Comparison of ENCODE assay signal across 8 cellular contexts in the genomic region with DNA sequence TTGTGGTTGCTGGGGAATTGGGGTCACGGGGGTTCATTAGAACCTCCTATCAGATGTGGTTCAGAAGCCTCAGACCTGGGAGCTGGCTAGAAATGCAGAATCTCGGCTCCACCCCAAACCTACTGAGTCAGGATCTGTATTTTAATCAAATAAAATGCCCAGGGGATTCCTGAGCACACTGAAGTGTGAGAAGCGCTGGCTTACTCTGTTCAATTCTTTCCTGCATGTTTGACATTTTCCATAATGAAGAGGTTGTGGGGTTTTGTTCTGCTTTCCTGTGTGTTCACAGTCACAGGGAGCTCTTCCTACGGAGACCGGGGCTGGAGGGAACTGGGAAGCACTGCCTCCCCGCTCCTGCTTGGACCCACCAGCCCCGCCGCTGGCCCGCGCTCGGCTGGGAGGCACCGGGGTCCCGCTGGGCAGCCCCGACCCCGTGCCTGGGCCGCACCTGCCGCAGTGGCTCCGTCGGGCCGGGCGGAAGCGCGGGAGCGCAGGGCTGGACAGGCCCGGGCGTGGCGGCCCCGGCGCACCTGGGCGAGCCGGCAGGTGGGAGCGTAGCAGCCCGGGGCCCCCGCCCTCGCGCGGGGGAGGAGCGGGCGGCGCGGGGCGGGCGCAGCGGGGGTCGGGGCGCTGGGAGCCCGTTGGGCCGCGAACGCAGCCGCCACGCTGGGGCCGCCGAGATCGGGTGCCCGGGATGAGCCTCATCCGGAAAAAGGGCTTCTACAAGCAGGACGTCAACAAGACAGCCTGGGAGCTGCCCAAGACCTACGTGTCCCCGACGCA.
A peak's percentile ranks its signal among the peaks of the same experiment; 100 is the strongest.
DNase-seq lines count a peak whose midpoint lies in the region; ATAC-seq and TF ChIP-seq lines count a peak whose summit lies in the region.

A gene (plus strand): TSS at position 625 of the 783 bp plus-strand sequence. CDS start 70 bp downstream, at position 695.

- ATAC-seq in GM18861 (IDR thresholded peaks at IDR 0.05; ENCODE audit: unreplicated experiment): no peak

- H3K27me3 ChIP-seq in adipocyte (replicated peaks; ENCODE audit: control insufficient read depth, insufficient read depth, low read length): no peaks in the 10 kb centered on the region

- DNase-seq in GM12864 (ENCODE audit: low read depth) (no peak), NCI-H345 treated with DMSO at 0.1 percent for 48 hours (lab: John Stamatoyannopoulos, UW; ENCODE audit: unreplicated experiment) (peak; percentile 23), adipocyte (ENCODE audit: low read depth) (peak; percentile 28), iris pigment epithelial cell (ENCODE audit: low read depth) (peak; percentile 62), D341Med (ENCODE audit: low spot score) (no peak), NCI-H226 (no peak)
- DNase-seq in stimulated activated CD4-positive, alpha-beta T cell treated with anti-CD3 and anti-CD28 coated beads, Interleukin-15, amount 100 ng/mL, for 24 hours: peak; percentile 55

- H3K36me3 ChIP-seq in adipocyte (ENCODE audit: control insufficient read depth, insufficient read depth, low read length, severe bottlenecking): no peaks in the 10 kb centered on the region

- H3K9me3 ChIP-seq in adipocyte (ENCODE audit: control insufficient read depth, low read length): no peaks in the 10 kb centered on the region

- peak within 1 kb of the TSS; percentile 84 for H3K9ac ChIP-seq in adipocyte (ENCODE audit: low read length)

- TF ChIP-seq CTCF in GM12864 (IDR thresholded peaks at IDR 0.05; ENCODE audit: low read depth, low read length, missing control alignments): no peak

- peak within 1 kb of the TSS; percentile 43 for H3K4me3 ChIP-seq in GM12864 (ENCODE audit: low read depth, low read length)
- peak within 1 kb of the TSS; percentile 78 for H3K4me3 ChIP-seq in adipocyte (ENCODE audit: low read length)

- peaks cover 39% of the 10 kb centered on the region for H3K4me1 ChIP-seq in adipocyte (ENCODE audit: control insufficient read depth, insufficient read depth, low read length)

Comparison
In these comparisons a context has a peak if more than half of its experiments do, and no peak if none do; other contexts are left out.
1. DNase-seq: peak in NCI-H345 treated with DMSO at 0.1 percent for 48 hours (single experiment), adipocyte (single experiment), iris pigment epithelial cell (single experiment) and stimulated activated CD4-positive, alpha-beta T cell treated with anti-CD3 and anti-CD28 coated beads, Interleukin-15, amount 100 ng/mL, for 24 hours (single experiment); none in GM12864 (single experiment), D341Med (single experiment) and NCI-H226 (single experiment).